8 cellular contexts compared by ENCODE assay signal in the genomic region with DNA sequence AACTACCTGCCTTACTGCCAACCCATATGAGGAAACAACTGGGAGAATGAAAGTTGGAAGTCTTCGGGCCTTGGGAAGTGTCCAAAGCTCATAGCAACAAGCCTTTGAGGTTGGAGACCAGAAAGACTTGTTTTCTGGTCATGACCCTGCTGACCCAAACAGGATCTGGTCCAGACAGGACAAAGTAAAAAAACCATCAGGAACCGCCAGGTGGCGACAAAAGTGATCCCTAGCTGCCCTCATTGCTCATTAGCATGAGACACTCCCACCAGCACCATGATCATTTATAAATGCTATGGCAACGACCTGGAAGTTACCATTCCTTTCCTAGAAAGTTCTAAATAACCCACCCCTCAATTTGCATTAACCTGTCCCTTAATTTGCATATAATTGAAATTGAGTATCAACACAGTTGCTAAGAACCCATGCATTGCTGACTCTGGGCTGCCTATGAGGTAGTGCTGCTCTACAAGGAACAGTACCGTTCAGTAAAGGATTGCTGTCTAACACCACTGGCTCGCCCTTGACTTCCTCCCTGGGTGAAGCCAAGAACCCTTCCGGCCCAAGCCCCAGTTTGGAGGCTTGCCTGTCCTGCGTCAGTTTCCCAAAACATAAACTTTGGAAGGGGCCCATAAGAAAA.
DNase-seq lines count a peak whose midpoint lies in the region; ATAC-seq lines count a peak whose summit lies in the region.

No MANE protein-coding gene starts in this region.

- H3K27ac Mint-ChIP-seq in central memory CD8-positive, alpha-beta T cell (ENCODE audit: low read depth), result no peak overlapping the region

- H3K36me3 Mint-ChIP-seq in central memory CD8-positive, alpha-beta T cell (ENCODE audit: insufficient read depth), result peaks cover 2% of the 10 kb centered on the region

- DNase-seq in GM04504 (ENCODE audit: low read depth) (peak; percentile 7), SK-MEL-5 (ENCODE audit: low read depth, low spot score) (peak; percentile 78), inferior parietal cortex (ENCODE audit: extremely low spot score) (no peak), 8988T (no peak), HCEC 1CT (no peak)
- DNase-seq in central memory CD8-positive, alpha-beta T cell (ENCODE audit: low spot score in 2 of 2), result peak in 1 of 2 donors; percentile 27
- peak; percentile 8 to 16 for DNase-seq in stimulated activated CD4-positive, alpha-beta T cell treated with anti-CD3 and anti-CD28 coated beads, Interleukin-15, amount 100 ng/mL, for 48 hours (ENCODE audit: low read depth in 2 of 2)

- H3K27me3 Mint-ChIP-seq in central memory CD8-positive, alpha-beta T cell, result peaks cover 9% of the 10 kb centered on the region

- in situ Hi-C loops in SK-MEL-5 (cut with HindIII; ENCODE audit: low pct_unique_long_range_greater_than_20kb, low sequenced_read_pairs), result no loop called here

- ATAC-seq in HG02678 (IDR thresholded peaks at IDR 0.05; ENCODE audit: unreplicated experiment), result peak; percentile 57
- peak; percentile 36 for ATAC-seq in central memory CD8-positive, alpha-beta T cell (replicated peaks; ENCODE audit: extremely low read depth, poor library complexity, severe bottlenecking)

- H3K4me3 Mint-ChIP-seq in central memory CD8-positive, alpha-beta T cell, result no peak overlapping the region

- H3K4me1 Mint-ChIP-seq in central memory CD8-positive, alpha-beta T cell, result no peaks in the 10 kb centered on the region

- H3K9me3 Mint-ChIP-seq in central memory CD8-positive, alpha-beta T cell, result no peaks in the 10 kb centered on the region

Comparison
In these comparisons a context has a peak if more than half of its experiments do, and no peak if none do; other contexts are left out.
1. DNase-seq: peak in GM04504 (single experiment), SK-MEL-5 (single experiment) and stimulated activated CD4-positive, alpha-beta T cell treated with anti-CD3 and anti-CD28 coated beads, Interleukin-15, amount 100 ng/mL, for 48 hours (2 of 2); none in inferior parietal cortex (single experiment), 8988T (single experiment) and HCEC 1CT (single experiment).